Comparison of ENCODE assay signal across 1 cellular context in genomic region chrX:65595460-65595876, GRCh38.
TF ChIP-seq lines count a peak whose summit lies in the region.

No MANE protein-coding gene starts in this region.

TF ChIP-seq in GM12878, 131 proteins besides CTCF, POLR2A, EP300 and RAD21 (continued from another document and continues in another):
- TF ChIP-seq FOXK2 (IDR thresholded peaks at IDR 0.05): no peak
- TF ChIP-seq SREBF1 (IDR thresholded peaks at IDR 0.05; ENCODE audit: low read length): no peak
- TF ChIP-seq EZH2 (IDR thresholded peaks at IDR 0.05; ENCODE audit: borderline replicate concordance, control insufficient read depth, low read depth, low read length): no peak
- no peak for TF ChIP-seq TAF1 (IDR thresholded peaks at IDR 0.05; ENCODE audit: borderline replicate concordance, low read depth, low read length)
- TF ChIP-seq POU2F2 (IDR thresholded peaks at IDR 0.05; ENCODE audit: borderline replicate concordance, low read depth, low read length): no peak
- no peak for TF ChIP-seq NKRF (conservative IDR thresholded peaks at IDR 0.05)
- no peak for TF ChIP-seq E2F8 (IDR thresholded peaks at IDR 0.05; ENCODE audit: low read depth, partially characterized antibody)
- no peak for TF ChIP-seq TARDBP (IDR thresholded peaks at IDR 0.05; ENCODE audit: borderline replicate concordance)
- no peak for TF ChIP-seq PAX8 (IDR thresholded peaks at IDR 0.05)
- no peak for TF ChIP-seq ESRRA (IDR thresholded peaks at IDR 0.05; ENCODE audit: low read length)
- no peak for TF ChIP-seq REST (IDR thresholded peaks at IDR 0.05; ENCODE audit: low read depth, low read length)
- TF ChIP-seq TCF3 (IDR thresholded peaks at IDR 0.05; ENCODE audit: borderline replicate concordance, insufficient read depth, low read depth, low read length): no peak
- no peak for TF ChIP-seq YBX1 (IDR thresholded peaks at IDR 0.05)
- TF ChIP-seq IRF4 (IDR thresholded peaks at IDR 0.05; ENCODE audit: low read depth, low read length): peak; percentile 47
- TF ChIP-seq SIN3A (IDR thresholded peaks at IDR 0.05; ENCODE audit: low read depth, low read length): peak; percentile 42; the same call in 1 of the 2 replicates
- no peak for TF ChIP-seq SIX5 (IDR thresholded peaks at IDR 0.05; ENCODE audit: low read depth, low read length, severe bottlenecking)
- 0 out of 2 replicates have a peak, but pooled peaks have one; percentile 13 for TF ChIP-seq NFIC (IDR thresholded peaks at IDR 0.05; ENCODE audit: low read depth, low read length)
- no peak for TF ChIP-seq MLLT1 (IDR thresholded peaks at IDR 0.05)
- TF ChIP-seq EGR1 (IDR thresholded peaks at IDR 0.05; ENCODE audit: borderline replicate concordance in 1 of 2, low read depth in 2 of 2, low read length in 2 of 2): no peak
- peak in 1 of 2 experiments; percentile 37; a peak in 1 of 4 replicates for TF ChIP-seq ETV6 (conservative IDR thresholded peaks at IDR 0.05 in 1 of 2, IDR thresholded peaks at IDR 0.05 in 1 of 2; ENCODE audit: borderline replicate concordance in 1 of 2, low read depth in 1 of 2)
- TF ChIP-seq RELB (IDR thresholded peaks at IDR 0.05; ENCODE audit: low read depth): no peak
- TF ChIP-seq ZNF687 (IDR thresholded peaks at IDR 0.05): 0 out of 2 replicates have a peak, but pooled peaks have one; percentile 26
- no peak for TF ChIP-seq STAT1 (conservative IDR thresholded peaks at IDR 0.05)
- TF ChIP-seq NBN (IDR thresholded peaks at IDR 0.05): peak; percentile 28; the same call in 1 of the 2 replicates
- no peak for TF ChIP-seq ZBTB11 (CRISPR knock-in tag; IDR thresholded peaks at IDR 0.05)
- no peak for TF ChIP-seq IRF3 (IDR thresholded peaks at IDR 0.05)
- TF ChIP-seq PKNOX1 (IDR thresholded peaks at IDR 0.05): no peak
- TF ChIP-seq HCFC1 (IDR thresholded peaks at IDR 0.05; ENCODE audit: low read length): peak; percentile 38; the same call in 1 of the 2 replicates
- no peak for TF ChIP-seq MAX (IDR thresholded peaks at IDR 0.05; ENCODE audit: low read depth, low read length)
- no peak for TF ChIP-seq SUZ12 (IDR thresholded peaks at IDR 0.05; ENCODE audit: unreplicated experiment)
- TF ChIP-seq ASH2L (IDR thresholded peaks at IDR 0.05; ENCODE audit: borderline replicate concordance, low read depth): no peak
- no peak for TF ChIP-seq PAX5 (IDR thresholded peaks at IDR 0.05; ENCODE audit: borderline replicate concordance, low read depth, low read length)
- no peak for TF ChIP-seq POLR2AphosphoS2 (IDR thresholded peaks at IDR 0.05; ENCODE audit: low read depth, low read length)
- no peak for TF ChIP-seq CHD4 (IDR thresholded peaks at IDR 0.05)
